ENCODE assay signal across 20 cellular contexts in the genomic region with DNA sequence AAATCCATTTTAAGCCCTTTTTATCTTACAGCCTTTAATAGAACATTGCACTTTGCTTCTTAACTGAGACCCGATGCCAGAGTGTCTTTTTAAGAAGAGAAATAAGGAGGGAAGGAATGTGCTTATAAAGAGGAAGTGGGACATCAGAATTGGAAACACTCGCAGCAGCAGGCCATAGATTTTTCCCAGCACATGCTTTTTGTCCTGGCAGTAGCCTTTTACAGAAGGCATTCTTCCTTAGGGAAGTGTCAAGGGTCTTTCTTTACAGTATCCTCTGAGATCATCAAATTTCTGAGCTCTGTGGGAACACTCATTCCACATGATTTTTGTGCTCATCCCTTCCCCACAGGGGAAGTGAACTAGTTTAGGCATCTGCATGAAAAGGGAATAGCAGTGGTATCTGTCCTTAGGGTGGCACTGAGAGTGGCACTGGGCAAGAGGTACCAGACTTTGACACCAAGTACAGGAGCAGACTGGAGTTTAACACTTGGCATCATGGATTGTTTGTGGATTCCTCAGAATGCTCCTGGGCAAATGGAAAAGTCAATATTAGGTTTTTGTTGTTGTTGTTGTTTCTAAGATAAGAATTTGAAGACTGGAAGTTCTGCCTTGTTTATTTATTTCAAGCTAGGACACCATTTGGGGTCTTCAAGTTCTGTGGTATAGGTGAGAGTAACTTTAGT. TPM values are rescaled to one million over a fixed set of nuclear protein-coding genes. Genes with fewer than 3 reads are reported as not detected.
DNase-seq lines count a peak whose midpoint lies in the region; TF ChIP-seq lines count a peak whose summit lies in the region.
"Had no signal": no experiment of that assay in that cellular context is flagged by ENCODE, and none has a peak within 500 bp of the region (broad histone marks: within the 10 kb centered on the region; RNA-seq: fewer than 3 reads in every experiment).

No MANE protein-coding gene starts in this region.

- H3K9me3 ChIP-seq in endodermal cell (ENCODE audit: control insufficient read depth, low read length) (no peaks in the 10 kb centered on the region), WERI-Rb-1 (ENCODE audit: severe bottlenecking) (no peaks in the 10 kb centered on the region), hepatocyte (ENCODE audit: low read depth) (no peaks in the 10 kb centered on the region)
- H3K9me3 ChIP-seq: testis had no signal

- H3K9me3 Mint-ChIP-seq in endodermal cell (no peaks in the 10 kb centered on the region), mesothelial cell of epicardium (no peaks in the 10 kb centered on the region)

- in situ Hi-C loops in KBM-7 (cut with MboI; ENCODE audit: low pct_unique_long_range_greater_than_20kb, low sequenced_read_pairs) = no loop called here

- H3K36me3 Mint-ChIP-seq in endodermal cell (ENCODE audit: low read depth) (peaks cover 4% of the 10 kb centered on the region), mesothelial cell of epicardium (no peaks in the 10 kb centered on the region)
- H3K36me3 Mint-ChIP-seq: CD4-positive, CD25-positive, alpha-beta regulatory T cell had no signal

- H3K36me3 ChIP-seq in endodermal cell (ENCODE audit: control insufficient read depth, insufficient read depth, low read length) = peaks cover 39% of the 10 kb centered on the region
- H3K36me3 ChIP-seq in WERI-Rb-1 = peaks cover 7% of the 10 kb centered on the region; the same call in 1 of the 2 replicates
- H3K36me3 ChIP-seq in hepatocyte (replicated peaks; ENCODE audit: insufficient read depth, low read depth) = no peaks in the 10 kb centered on the region

- H3K4me3 Mint-ChIP-seq in endodermal cell = no peak overlapping the region
- H3K4me3 Mint-ChIP-seq in mesothelial cell of epicardium = no peak overlapping the region
- H3K4me3 Mint-ChIP-seq: CD4-positive, CD25-positive, alpha-beta regulatory T cell had no signal

- TF ChIP-seq CTCF in AG10803 (conservative IDR thresholded peaks at IDR 0.05; ENCODE audit: low read length) (no peak), endodermal cell (conservative IDR thresholded peaks at IDR 0.05) (no peak), mesothelial cell of epicardium (IDR thresholded peaks at IDR 0.05; ENCODE audit: unreplicated experiment) (no peak), WERI-Rb-1 (IDR thresholded peaks at IDR 0.05; ENCODE audit: low read depth, low read length) (no peak), hepatocyte (IDR thresholded peaks at IDR 0.05; ENCODE audit: poor library complexity) (no peak)

- no peak overlapping the region for H3K27ac ChIP-seq in endodermal cell (ENCODE audit: low read depth, low read length)
- H3K27ac ChIP-seq in WERI-Rb-1 = no peak overlapping the region
- H3K27ac ChIP-seq in hepatocyte = no peak overlapping the region
- H3K27ac ChIP-seq: testis had no signal

- H3K4me2 ChIP-seq in hepatocyte = no peak overlapping the region

- H3K27me3 ChIP-seq in endodermal cell (ENCODE audit: control insufficient read depth, insufficient read depth, low read length, poor library complexity, severe bottlenecking) (no peaks in the 10 kb centered on the region), WERI-Rb-1 (ENCODE audit: insufficient read depth, low read depth, severe bottlenecking) (no peaks in the 10 kb centered on the region), hepatocyte (no peaks in the 10 kb centered on the region)
- H3K27me3 ChIP-seq: testis had no signal

- 75 to 80% methylated on average over 1 to 2 of the region's 2 CpGs for WGBS in endodermal cell (ENCODE audit: insufficient coverage in 1 of 2, insufficient read length in 1 of 2), 2 experiments
- 43% methylated on average over 2 of the region's 2 CpGs for WGBS in hepatocyte (ENCODE audit: low lambda C conversion rate, missing lambda C conversion rate)

- DNase-seq in AG10803 (ENCODE audit: low read depth) (peak; percentile 61), KBM-7 (peak; percentile 39), endodermal cell (no peak), mesothelial cell of epicardium (ENCODE audit: low spot score in 2 of 2, unreplicated experiment in 2 of 2) (no peak), WERI-Rb-1 (no peak), hepatocyte (ENCODE audit: low spot score) (no peak)
- DNase-seq in activated CD8-positive, alpha-beta memory T cell treated with anti-CD3 and anti-CD28 coated beads, Interleukin-2, amount 50 U/mL, for 48 hours = no peak
- no peak for DNase-seq in central memory CD4-positive, alpha-beta T cell
- DNase-seq: activated CD4-positive, alpha-beta T cell treated with anti-CD3 and anti-CD28 coated beads, Interleukin-2, amount 50 U/mL, for 4 hours; activated T-cell treated with anti-CD3 and anti-CD28 coated beads for 4 hours; CD4-positive, CD25-positive, alpha-beta regulatory T cell; effector memory CD4-positive, alpha-beta T cell; hypothalamus; kidney; NCI-H1436; NCI-H748 treated with DMSO at 0.1 percent for 48 hours; SIG-M5; stimulated activated CD4-positive, alpha-beta T cell treated with anti-CD3 and anti-CD28 coated beads, Interleukin-15, amount 100 ng/mL, for 24 hours; testis had no signal

- no peak overlapping the region for H2AFZ ChIP-seq in hepatocyte

- H3K9ac ChIP-seq in endodermal cell (ENCODE audit: extremely low read depth, low read length, poor library complexity, severe bottlenecking) = no peak overlapping the region

- no peaks in the 10 kb centered on the region for H3K9me2 ChIP-seq in hepatocyte (replicated peaks; ENCODE audit: insufficient read depth)

- peaks cover 43% of the 10 kb centered on the region for H3K4me1 ChIP-seq in endodermal cell (ENCODE audit: control insufficient read depth, insufficient read depth, low read length)
- peaks cover 25% of the 10 kb centered on the region for H3K4me1 ChIP-seq in hepatocyte (ENCODE audit: insufficient read depth)

- H3K27ac Mint-ChIP-seq in endodermal cell (no peak overlapping the region), mesothelial cell of epicardium (peak overlapping the region; percentile 65)
- H3K27ac Mint-ChIP-seq: CD4-positive, CD25-positive, alpha-beta regulatory T cell had no signal

- H3K79me2 ChIP-seq in hepatocyte = peaks cover 74% of the 10 kb centered on the region

- no peak overlapping the region for H3K4me3 ChIP-seq in AG10803 (ENCODE audit: low read length)
- peak overlapping the region; percentile 97 for H3K4me3 ChIP-seq in endodermal cell (ENCODE audit: low read length)
- no peak overlapping the region for H3K4me3 ChIP-seq in WERI-Rb-1 (ENCODE audit: low read depth, low read length)
- H3K4me3 ChIP-seq in hepatocyte = no peak overlapping the region
- H3K4me3 ChIP-seq: testis had no signal

- H3K27me3 Mint-ChIP-seq in endodermal cell (ENCODE audit: insufficient read depth) = no peaks in the 10 kb centered on the region
- H3K27me3 Mint-ChIP-seq in mesothelial cell of epicardium (ENCODE audit: low read depth) = no peaks in the 10 kb centered on the region

- H3K4me1 Mint-ChIP-seq in endodermal cell = peaks cover 63% of the 10 kb centered on the region
- peaks cover 64% of the 10 kb centered on the region for H3K4me1 Mint-ChIP-seq in mesothelial cell of epicardium

- H4K20me1 ChIP-seq in hepatocyte (ENCODE audit: insufficient read depth, poor library complexity, severe bottlenecking) = peaks cover 28% of the 10 kb centered on the region

RNA-seq across cellular contexts. Expression of a gene that starts 4.1 kb away (rescaled TPM):
- total RNA-seq in endodermal cell (100 to 1,000 TPM; 145 to 154 TPM), mesothelial cell of epicardium (74.6 to 81.6 TPM (median 80.2 TPM) in 3 replicates), hepatocyte (91.6 and 95.4 TPM in 2 replicates)
- polyA plus RNA-seq in endodermal cell (2013, experiment 1 of 2) = 55.7 TPM
- polyA plus RNA-seq in endodermal cell (2013, experiment 2 of 2) = 56.3 TPM
- polyA plus RNA-seq in hepatocyte = 36.7 and 43.4 TPM in 2 replicates
- total RNA-seq: CD4-positive, CD25-positive, alpha-beta regulatory T cell; OCI-LY7 had no signal
- polyA plus RNA-seq: CD4-positive, CD25-positive, alpha-beta regulatory T cell had no signal

Comparison
In these comparisons a context has a peak if more than half of its experiments do, and no peak if none do; other contexts are left out.
1. DNase-seq: peak in AG10803 (single experiment) and KBM-7 (single experiment); none in endodermal cell (single experiment), mesothelial cell of epicardium (0 of 2), activated CD8-positive, alpha-beta memory T cell treated with anti-CD3 and anti-CD28 coated beads, Interleukin-2, amount 50 U/mL, for 48 hours (single experiment), WERI-Rb-1 (single experiment), hepatocyte (single experiment) and central memory CD4-positive, alpha-beta T cell (single experiment).